8 cellular contexts compared by ENCODE assay signal in genomic region chr1:165474196-165474595, GRCh38. TPM values are rescaled to one million over a fixed set of nuclear protein-coding genes. Genes with fewer than 3 reads are reported as not detected.
"Had no signal": no experiment of that assay in that cellular context is flagged by ENCODE, and none has a peak within 500 bp of the region (broad histone marks: within the 10 kb centered on the region; RNA-seq: fewer than 3 reads in every experiment).

No MANE protein-coding gene starts in this region.

- H3K4me3 ChIP-seq: K562 had no signal

- H3K4me3 Mint-ChIP-seq: IgD-negative memory B cell had no signal

- DNase-seq: IMR-90, KBM-7 had no signal

- H3K27ac ChIP-seq: HL-60 had no signal

- ATAC-seq: HepG2, K562 had no signal

- H3K27ac Mint-ChIP-seq: IgD-negative memory B cell had no signal

RNA-seq across cellular contexts. Expression of gene RXRG, which starts 29.3 kb away (rescaled TPM):
- total RNA-seq: HepG2, HT-29, HT1080, IMR-90, K562 had no signal
